ENCODE assay signal across 15 cellular contexts in genomic region chr1:24870551-24871195, GRCh38. TPM values are rescaled to one million over a fixed set of nuclear protein-coding genes. Genes with fewer than 3 reads are reported as not detected.
DNase-seq lines count a peak whose midpoint lies in the region; ATAC-seq and TF ChIP-seq lines count a peak whose summit lies in the region.
"Had no signal": no experiment of that assay in that cellular context is flagged by ENCODE, and none has a peak within 500 bp of the region (broad histone marks: within the 10 kb centered on the region; RNA-seq: fewer than 3 reads in every experiment).

No MANE protein-coding gene starts in this region.

- no peaks in the 10 kb centered on the region for H3K36me3 Mint-ChIP-seq in activated T-cell treated with anti-CD3 and anti-CD28 coated beads, Interleukin-2, amount 50 U/mL, for 24 hours (ENCODE audit: low read depth)
- no peaks in the 10 kb centered on the region for H3K36me3 Mint-ChIP-seq in activated naive CD8-positive, alpha-beta T cell treated with anti-CD3 and anti-CD28 coated beads, Interleukin-2, amount 50 U/mL, for 24 hours (ENCODE audit: low read depth)
- H3K36me3 Mint-ChIP-seq: mesothelial cell of epicardium had no signal

- TF ChIP-seq CTCF in GM20000 (IDR thresholded peaks at IDR 0.05; ENCODE audit: extremely low read depth, missing control alignments) (no peak), hepatocyte (IDR thresholded peaks at IDR 0.05; ENCODE audit: poor library complexity) (no peak)

- no peaks in the 10 kb centered on the region for H3K9me2 ChIP-seq in hepatocyte (replicated peaks; ENCODE audit: insufficient read depth)

- H3K4me3 ChIP-seq in SJCRH30 (no peak overlapping the region), hepatocyte (no peak overlapping the region)

- peaks cover 15% of the 10 kb centered on the region for H3K4me1 Mint-ChIP-seq in activated T-cell treated with anti-CD3 and anti-CD28 coated beads, Interleukin-2, amount 50 U/mL, for 24 hours (ENCODE audit: low read depth)
- H3K4me1 Mint-ChIP-seq in activated naive CD8-positive, alpha-beta T cell treated with anti-CD3 and anti-CD28 coated beads, Interleukin-2, amount 50 U/mL, for 24 hours: peaks cover 20% of the 10 kb centered on the region

- WGBS in hepatocyte (ENCODE audit: low lambda C conversion rate, missing lambda C conversion rate): 80% methylated on average over 20 of the region's 20 CpGs

- H3K4me2 ChIP-seq in hepatocyte: no peak overlapping the region

- H3K9me3 Mint-ChIP-seq in activated T-cell treated with anti-CD3 and anti-CD28 coated beads, Interleukin-2, amount 50 U/mL, for 24 hours: no peaks in the 10 kb centered on the region
- H3K9me3 Mint-ChIP-seq in activated naive CD8-positive, alpha-beta T cell treated with anti-CD3 and anti-CD28 coated beads, Interleukin-2, amount 50 U/mL, for 24 hours: no peaks in the 10 kb centered on the region
- H3K9me3 Mint-ChIP-seq: mesothelial cell of epicardium had no signal

- H2AFZ ChIP-seq in hepatocyte: no peak overlapping the region

- no peaks in the 10 kb centered on the region for H3K79me2 ChIP-seq in hepatocyte

- H3K27ac ChIP-seq in SJCRH30 (no peak overlapping the region), hepatocyte (no peak overlapping the region)

- H3K27me3 ChIP-seq in SJCRH30: peaks cover 48% of the 10 kb centered on the region
- H3K27me3 ChIP-seq in hepatocyte: no peaks in the 10 kb centered on the region

- peaks cover 2% of the 10 kb centered on the region for H3K27me3 Mint-ChIP-seq in activated T-cell treated with anti-CD3 and anti-CD28 coated beads, Interleukin-2, amount 50 U/mL, for 24 hours
- peaks cover 5% of the 10 kb centered on the region for H3K27me3 Mint-ChIP-seq in activated naive CD8-positive, alpha-beta T cell treated with anti-CD3 and anti-CD28 coated beads, Interleukin-2, amount 50 U/mL, for 24 hours

- no peaks in the 10 kb centered on the region for H3K9me3 ChIP-seq in SJCRH30 (replicated peaks)
- H3K9me3 ChIP-seq in hepatocyte (ENCODE audit: low read depth): no peaks in the 10 kb centered on the region

- H3K36me3 ChIP-seq in SJCRH30: no peaks in the 10 kb centered on the region
- H3K36me3 ChIP-seq in hepatocyte (replicated peaks; ENCODE audit: insufficient read depth, low read depth): no peaks in the 10 kb centered on the region

- H3K27ac Mint-ChIP-seq in activated T-cell treated with anti-CD3 and anti-CD28 coated beads, Interleukin-2, amount 50 U/mL, for 24 hours: peak overlapping the region; percentile 14
- no peak overlapping the region for H3K27ac Mint-ChIP-seq in activated naive CD8-positive, alpha-beta T cell treated with anti-CD3 and anti-CD28 coated beads, Interleukin-2, amount 50 U/mL, for 24 hours
- H3K27ac Mint-ChIP-seq: mesothelial cell of epicardium had no signal

- no peaks in the 10 kb centered on the region for H3K4me1 ChIP-seq in SJCRH30
- H3K4me1 ChIP-seq in hepatocyte (ENCODE audit: insufficient read depth): no peaks in the 10 kb centered on the region

- H4K20me1 ChIP-seq in hepatocyte (ENCODE audit: insufficient read depth, poor library complexity, severe bottlenecking): no peaks in the 10 kb centered on the region

- no peak overlapping the region for H3K4me3 Mint-ChIP-seq in activated T-cell treated with anti-CD3 and anti-CD28 coated beads, Interleukin-2, amount 50 U/mL, for 24 hours
- peak overlapping the region; percentile 17 for H3K4me3 Mint-ChIP-seq in activated naive CD8-positive, alpha-beta T cell treated with anti-CD3 and anti-CD28 coated beads, Interleukin-2, amount 50 U/mL, for 24 hours
- H3K4me3 Mint-ChIP-seq: mesothelial cell of epicardium had no signal

- peak; percentile 31 for ATAC-seq in activated naive CD8-positive, alpha-beta T cell treated with anti-CD3 and anti-CD28 coated beads, Interleukin-2, amount 50 U/mL, for 24 hours

- DNase-seq in activated T-cell treated with anti-CD3 and anti-CD28 coated beads, Interleukin-2, amount 50 U/mL, for 24 hours: no peak
- DNase-seq in activated T-cell treated with anti-CD3 and anti-CD28 coated beads, Interleukin-2, amount 50 U/mL, for 1 hour: no peak
- DNase-seq in GM20000 (ENCODE audit: low spot score) (peak; percentile 66), SJCRH30 (no peak), hepatocyte (ENCODE audit: low spot score) (no peak), NCI-H2107 treated with DMSO at 0.1 percent for 48 hours (lab: John Stamatoyannopoulos, UW; ENCODE audit: unreplicated experiment) (no peak)
- DNase-seq in activated naive CD8-positive, alpha-beta T cell treated with anti-CD3 and anti-CD28 coated beads, Interleukin-2, amount 50 U/mL, for 24 hours: peak; percentile 30
- peak; percentile 37 for DNase-seq in stimulated activated CD8-positive, alpha-beta memory T cell treated with anti-CD3 and anti-CD28 coated beads, Interleukin-4, amount 100 ng/mL, for 48 hours
- DNase-seq: central memory CD4-positive, alpha-beta T cell; NCI-H1930; NCI-H524; small intestine; T-helper 1 cell had no signal

RNA-seq across cellular contexts. Expression of gene RUNX3, which starts 59.4 kb away (rescaled TPM):
- total RNA-seq in SJCRH30 (2014; rRNA removed; shearing (Covaris generic)): 0.02 TPM in 1 of 2 replicates, not detected in the other
- 0.13 and 0.28 TPM in 2 replicates for total RNA-seq in hepatocyte
- 0.16 and 0.67 TPM in 2 replicates for polyA plus RNA-seq in hepatocyte
- polyA plus RNA-seq: AG04450 had no signal

Comparison
In these comparisons a context has a peak if more than half of its experiments do, and no peak if none do; other contexts are left out.
1. DNase-seq: peak in GM20000 (single experiment), activated naive CD8-positive, alpha-beta T cell treated with anti-CD3 and anti-CD28 coated beads, Interleukin-2, amount 50 U/mL, for 24 hours (single experiment) and stimulated activated CD8-positive, alpha-beta memory T cell treated with anti-CD3 and anti-CD28 coated beads, Interleukin-4, amount 100 ng/mL, for 48 hours (single experiment); none in activated T-cell treated with anti-CD3 and anti-CD28 coated beads, Interleukin-2, amount 50 U/mL, for 24 hours (single experiment), activated T-cell treated with anti-CD3 and anti-CD28 coated beads, Interleukin-2, amount 50 U/mL, for 1 hour (single experiment), SJCRH30 (0 of 2), hepatocyte (single experiment) and NCI-H2107 treated with DMSO at 0.1 percent for 48 hours (single experiment).